In genomic region chr7:137891016-137891655, GRCh38 we compare ENCODE assay signal across 1 cellular context.
TF ChIP-seq lines count a peak whose summit lies in the region.

No MANE protein-coding gene starts in this region.

TF ChIP-seq in A549, 52 proteins besides CTCF, POLR2A, EP300 and RAD21 (continued from another document):
- TF ChIP-seq ELK1 (IDR thresholded peaks at IDR 0.05; ENCODE audit: low read depth, low read length) = no peak
- no peak for TF ChIP-seq USF2 (IDR thresholded peaks at IDR 0.05)
- TF ChIP-seq NR3C1 (IDR thresholded peaks at IDR 0.05) = no peak
- TF ChIP-seq ESRRA (IDR thresholded peaks at IDR 0.05; ENCODE audit: borderline replicate concordance, low read length) = no peak
- no peak for TF ChIP-seq EHF (CRISPR knock-in tag; IDR thresholded peaks at IDR 0.05)
- TF ChIP-seq SMC3 (IDR thresholded peaks at IDR 0.05) = no peak
